8 cellular contexts compared by ENCODE assay signal in genomic region chr4:94534401-94535312, GRCh38.
A peak's percentile ranks its signal among the peaks of the same experiment; 100 is the strongest.
DNase-seq lines count a peak whose midpoint lies in the region; ATAC-seq lines count a peak whose summit lies in the region.

No MANE protein-coding gene starts in this region.

- intact Hi-C loops in left colon (cut with DNase I, micrococcal nuclease) = no loop called here

- DNase-seq in OCI-M1 (lab: John Stamatoyannopoulos, UW) (peak; percentile 89), left colon (no peak), KG1 (lab: John Stamatoyannopoulos, UW) (no peak), activated T-cell treated with anti-CD3 and anti-CD28 coated beads for 4 hours (no peak), NCI-H1694 treated with DMSO at 0.1 percent for 48 hours (lab: John Stamatoyannopoulos, UW) (no peak)
- DNase-seq in activated T-cell treated with anti-CD3 and anti-CD28 coated beads, Interleukin-2, amount 50 U/mL, for 1 hour = no peak

- peak; percentile 92 for ATAC-seq in GM18868 (IDR thresholded peaks at IDR 0.05; ENCODE audit: unreplicated experiment)
- peak; percentile 94 for ATAC-seq in HG02884 (IDR thresholded peaks at IDR 0.05; ENCODE audit: unreplicated experiment)
- ATAC-seq in left colon = peak; percentile 62
